ENCODE assay signal across 9 cellular contexts in the genomic region with DNA sequence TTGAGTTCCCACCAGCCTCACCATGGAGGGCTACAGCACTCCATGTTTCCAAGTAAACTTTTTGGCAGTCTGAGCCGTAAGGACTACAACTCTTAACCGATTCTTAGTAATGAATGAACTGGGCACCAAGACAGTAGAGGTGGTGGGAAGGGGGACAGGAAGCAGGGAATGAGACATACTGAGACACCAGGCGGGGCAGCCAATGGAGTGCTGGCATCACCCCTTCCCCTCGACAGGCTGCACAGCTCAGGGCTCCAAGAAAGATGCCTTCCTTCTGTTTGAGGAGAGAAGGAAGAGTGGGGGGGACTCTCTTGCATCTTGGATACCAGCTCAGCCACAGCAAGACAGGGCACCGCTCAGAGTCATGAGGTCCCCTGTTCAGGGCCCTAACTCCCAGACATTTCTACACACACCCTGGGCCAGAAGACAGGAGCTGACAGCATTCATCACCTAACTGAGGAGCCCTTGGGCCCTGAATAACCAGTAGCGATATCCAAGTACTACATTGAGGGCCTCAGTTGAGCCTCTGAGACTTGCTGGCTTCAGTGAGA. TPM values are rescaled to one million over a fixed set of nuclear protein-coding genes. Genes with fewer than 3 reads are reported as not detected.
DNase-seq lines count a peak whose midpoint lies in the region; ATAC-seq, FAIRE-seq and TF ChIP-seq lines count a peak whose summit lies in the region.
"Had no signal": no experiment of that assay in that cellular context is flagged by ENCODE, and none has a peak within 500 bp of the region (broad histone marks: within the 10 kb centered on the region; RNA-seq: fewer than 3 reads in every experiment).

No MANE protein-coding gene starts in this region.

- peaks cover 37% of the 10 kb centered on the region for H4K20me1 ChIP-seq in K562 (replicated peaks; ENCODE audit: control insufficient read depth, insufficient read depth, low read length)

- H3K79me2 ChIP-seq in K562 (ENCODE audit: control insufficient read depth, insufficient read depth, low read length): peaks cover 96% of the 10 kb centered on the region

- CTCF ChIA-PET in K562 (lab: Yijun Ruan, JAX; ENCODE audit: low intra/inter-chr PET ratio): interaction anchor here (0.6 kb wide), 1 partner anchor 41 kb away, joined by 4 read pairs; no protein-coding TSS in a partner anchor

- in situ Hi-C loops in K562 (cut with MboI): no loop called here

- TF ChIP-seq RAD21 in K562 (CRISPR knock-in tag; conservative IDR thresholded peaks at IDR 0.05 in 1 of 2, IDR thresholded peaks at IDR 0.05 in 1 of 2): no peak

- WGBS in K562 (ENCODE audit: insufficient coverage, low coverage, missing lambda C conversion rate): 83% methylated on average over 6 of the region's 6 CpGs

- ATAC-seq in Right ventricle myocardium inferior (no peak), HG03159 (IDR thresholded peaks at IDR 0.05; ENCODE audit: unreplicated experiment) (peak; percentile 17), K562 (peak; percentile 11; the same call in 2 of the 3 replicates), HG03457 (IDR thresholded peaks at IDR 0.05; ENCODE audit: unreplicated experiment) (no peak), HG02610 (IDR thresholded peaks at IDR 0.05; ENCODE audit: unreplicated experiment) (no peak), left lobe of liver (no peak)

- H3K9me3 ChIP-seq in cardiac muscle cell (ENCODE audit: low read depth) (no peaks in the 10 kb centered on the region), K562 (replicated peaks; ENCODE audit: control insufficient read depth, insufficient read depth, low read depth, low read length) (no peaks in the 10 kb centered on the region)

- H3K4me3 ChIP-seq in cardiac muscle cell (no peak overlapping the region), K562 (no peak overlapping the region)

- intact Hi-C loops in Right ventricle myocardium inferior (cut with DNase I) (no loop called here), K562 (cut with micrococcal nuclease) (loop anchor here (5.0 kb wide), 1 partner anchor 42 kb away; no protein-coding TSS in a partner anchor)

- FAIRE-seq in K562 (lab: Jason Lieb, UNC): peak; percentile 19

- peaks cover 15% of the 10 kb centered on the region for H3K9me1 ChIP-seq in K562 (ENCODE audit: control insufficient read depth, insufficient read depth, low read length)

- no peaks in the 10 kb centered on the region for H3K36me3 ChIP-seq in cardiac muscle cell
- peaks cover 11% of the 10 kb centered on the region; the same call in 2 of the 3 replicates for H3K36me3 ChIP-seq in K562 (ENCODE audit: control insufficient read depth, insufficient read depth, low read length)

- TF ChIP-seq CTCF in cardiac muscle cell (IDR thresholded peaks at IDR 0.05; ENCODE audit: low read depth, low read length) (no peak), K562 (IDR thresholded peaks at IDR 0.05 in 2 of 3, conservative IDR thresholded peaks at IDR 0.05 in 1 of 3; ENCODE audit: insufficient read depth in 2 of 3, low read depth in 1 of 3, low read length in 3 of 3) (no peak)

- no peak overlapping the region for H2AFZ ChIP-seq in K562 (ENCODE audit: low read depth, low read length)

- DNase-seq in cardiac muscle cell (ENCODE audit: low read depth in 1 of 2, low spot score in 1 of 2): peak in 1 of 2 donors; percentile 20
- no peak for DNase-seq in Right ventricle myocardium inferior (ENCODE audit: missing footprints)
- DNase-seq in K562 (ENCODE audit: extremely low read depth in 1 of 4, low spot score in 3 of 4): no peak
- no peak for DNase-seq in NCI-H345 treated with DMSO at 0.1 percent for 48 hours (lab: John Stamatoyannopoulos, UW; ENCODE audit: unreplicated experiment)
- DNase-seq in left lobe of liver (ENCODE audit: low spot score): no peak
- DNase-seq: C1 segment of cervical spinal cord had no signal

- peak overlapping the region in 1 of 2 experiments; percentile 73; a peak in 1 of 4 replicates for H3K9ac ChIP-seq in K562 (ENCODE audit: insufficient read depth in 1 of 2, low read depth in 2 of 2, low read length in 2 of 2)

- no TSS peak for BruUV-seq in K562 (replicated peaks; lab: Mats Ljungman, UMichigan)

- TF ChIP-seq EP300 in K562 (IDR thresholded peaks at IDR 0.05; ENCODE audit: low read length): no peak

- POLR2A ChIA-PET in K562 (lab: Yijun Ruan, JAX): interaction anchor here (0.7 to 1.6 kb wide), 7 partner anchors 9 to 156 kb away, joined by 3 to 5 read pairs (median 3); no protein-coding TSS in a partner anchor

- H3K4me2 ChIP-seq in K562 (ENCODE audit: insufficient read depth, low read length): no peak overlapping the region; the same call in 1 of the 2 replicates

- H3K27me3 ChIP-seq in cardiac muscle cell: no peaks in the 10 kb centered on the region
- H3K27me3 ChIP-seq in K562 (ENCODE audit: control insufficient read depth in 2 of 2, insufficient read depth in 2 of 2, low read length in 2 of 2): no peaks in the 10 kb centered on the region

- H3K4me1 ChIP-seq in cardiac muscle cell (ENCODE audit: low read depth): peaks cover 24% of the 10 kb centered on the region
- H3K4me1 ChIP-seq in K562 (replicated peaks in 1 of 2; ENCODE audit: control insufficient read depth in 2 of 2, insufficient read depth in 2 of 2, low read length in 2 of 2): peaks cover 21 to 27% of the 10 kb centered on the region in 2 experiments; a peak in 4 of 5 replicates

- H3K27ac ChIP-seq in cardiac muscle cell: peak overlapping the region; percentile 73
- H3K27ac ChIP-seq in K562 (ENCODE audit: extremely low read depth, low read depth, low read length): no peak overlapping the region

- TF ChIP-seq POLR2A in K562 (conservative IDR thresholded peaks at IDR 0.05): no peak

TF ChIP-seq in K562, 482 proteins besides CTCF, POLR2A, EP300 and RAD21:
- TF ChIP-seq NCOA1 (IDR thresholded peaks at IDR 0.05; ENCODE audit: low read depth): no peak
- no peak for TF ChIP-seq OTX1 (CRISPR knock-in tag; IDR thresholded peaks at IDR 0.05)
- TF ChIP-seq ZNF75A (CRISPR knock-in tag; IDR thresholded peaks at IDR 0.05): no peak
- no peak for TF ChIP-seq ARID1B (IDR thresholded peaks at IDR 0.05)
- TF ChIP-seq KHSRP (IDR thresholded peaks at IDR 0.05): no peak
- TF ChIP-seq TRIM28 (IDR thresholded peaks at IDR 0.05): no peak
- no peak for TF ChIP-seq TEAD2 (tag; IDR thresholded peaks at IDR 0.05)
- TF ChIP-seq THAP7 (CRISPR knock-in tag; IDR thresholded peaks at IDR 0.05): no peak
- TF ChIP-seq PTRF (tag; IDR thresholded peaks at IDR 0.05): no peak
- TF ChIP-seq SIN3B (IDR thresholded peaks at IDR 0.05; ENCODE audit: low read depth): no peak
- TF ChIP-seq JUNB (CRISPR knock-in tag; conservative IDR thresholded peaks at IDR 0.05): no peak

RNA-seq across cellular contexts. Expression of gene USP34, which starts 45.2 kb away (rescaled TPM):
- total RNA-seq in cardiac muscle cell: 67.6 and 94.5 TPM in 2 replicates
- 42.4 and 54.9 TPM in 2 replicates for polyA plus RNA-seq in cardiac muscle cell
- total RNA-seq in Right ventricle myocardium inferior: 45.7 TPM
- 203 and 710 TPM in 2 replicates for total RNA-seq in K562 (2011; cell fraction: chromatin; rRNA removed; ENCODE audit: low replicate concordance)
- total RNA-seq in K562 (2011; cell fraction: nucleolus; rRNA removed): 62.7 and 117 TPM in 2 replicates
- total RNA-seq in K562 (2011; cell fraction: nucleoplasm; rRNA removed): 187 and 292 TPM in 2 replicates
- 61.8 and 61.9 TPM in 2 replicates for total RNA-seq in K562 (2014; rRNA removed)
- total RNA-seq in K562 (2014; rRNA removed; fragmentation: Illumina TruSeq; extraction: Trizol): 98.7 and 111 TPM in 2 replicates
- 89.9 and 94.3 TPM in 2 replicates for total RNA-seq in K562 (2015; rRNA removed; fragmentation: Illumina TruSeq; extraction: Trizol)
- 67.8 and 73.6 TPM in 2 replicates for total RNA-seq in K562 (2021)
- 69.1 and 82.1 TPM in 2 replicates for polyA plus RNA-seq in K562 (2011; rRNA removed)
- 24.1 and 44.7 TPM in 2 replicates for polyA plus RNA-seq in K562 (2011; cell fraction: cytosol; rRNA removed)
- 109 and 150 TPM in 2 replicates for polyA plus RNA-seq in K562 (2011; cell fraction: nucleus; rRNA removed)
- 46.1 and 63.7 TPM in 2 replicates for polyA plus RNA-seq in K562 (2012)
- polyA plus RNA-seq in K562 (2014; fragmentation: Illumina TruSeq; extraction: Trizol): 83.8 and 108 TPM in 2 replicates
- 10 to 100 TPM; 19.8 to 38.7 TPM for polyA plus RNA-seq in K562 (2014; fragmentation: Nextera tagmentation; extraction: Ambion mirVana)
- 48.3 and 54.1 TPM in 2 replicates for polyA plus RNA-seq in K562 (2014; rRNA removed)
- 252 and 297 TPM in 2 replicates for polyA minus RNA-seq in K562 (2011; rRNA and poly(A)+ RNA removed)
- 70.3 and 94.8 TPM in 2 replicates for polyA minus RNA-seq in K562 (2011; cell fraction: cytosol; rRNA and poly(A)+ RNA removed)
- polyA minus RNA-seq in K562 (2011; cell fraction: nucleus; rRNA and poly(A)+ RNA removed): 139 and 212 TPM in 2 replicates
- 37.0 TPM for total RNA-seq in left lobe of liver

Comparison
In these comparisons a context has a peak if more than half of its experiments do, and no peak if none do; other contexts are left out.
1. ATAC-seq: peak in HG03159 (single experiment) and K562 (single experiment); none in Right ventricle myocardium inferior (single experiment), HG03457 (single experiment), HG02610 (single experiment) and left lobe of liver (single experiment).